Comparison of ENCODE assay signal across 35 cellular contexts in the genomic region with DNA sequence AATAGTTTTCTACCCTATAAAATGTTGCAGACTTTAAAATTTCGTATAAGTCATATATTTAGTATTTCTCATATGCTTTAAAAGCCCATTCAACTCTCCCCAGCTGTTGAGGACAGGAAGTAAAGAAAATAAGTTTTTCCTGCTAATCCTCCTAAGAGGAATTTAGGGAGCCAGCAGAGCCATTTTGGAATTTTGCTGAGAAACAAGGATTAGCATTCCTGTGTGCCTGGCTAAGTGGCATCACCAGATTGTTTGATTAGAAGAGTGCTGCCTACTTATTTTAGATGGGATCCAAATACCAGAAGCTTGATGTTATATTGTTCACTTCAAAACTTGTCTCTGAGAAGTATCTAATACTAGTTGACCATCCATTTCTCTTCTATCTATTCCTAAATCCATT.
"Had no signal": no experiment of that assay in that cellular context is flagged by ENCODE, and none has a peak within 500 bp of the region (broad histone marks: within the 10 kb centered on the region; RNA-seq: fewer than 3 reads in every experiment).

No MANE protein-coding gene starts in this region.

- H3K36me3 ChIP-seq: adrenal gland, brain microvascular endothelial cell, breast epithelium had no signal

- H3K4me3 ChIP-seq: adrenal gland, body of pancreas, breast epithelium had no signal

- H3K36me3 Mint-ChIP-seq: activated CD4-positive, alpha-beta memory T cell treated with anti-CD3 and anti-CD28 coated beads for 36 hours; activated naive CD4-positive, alpha-beta T cell treated with anti-CD3 and anti-CD28 coated beads, Interleukin-2, amount 50 U/mL, for 72 hours; activated naive CD8-positive, alpha-beta T cell treated with anti-CD3 and anti-CD28 coated beads for 36 hours had no signal

- H3K4me1 ChIP-seq: adrenal gland, body of pancreas, breast epithelium had no signal

- DNase-seq: activated B cell treated with CpG ODN at 0.5 μM for 24 hours; activated CD4-positive, alpha-beta memory T cell treated with anti-CD3 and anti-CD28 coated beads for 36 hours; activated CD4-positive, alpha-beta T cell treated with anti-CD3 and anti-CD28 coated beads for 4 hours; activated CD4-positive, alpha-beta T cell treated with anti-CD3 and anti-CD28 coated beads, Interleukin-2, amount 10 ng/mL, durations not matched to agents 24 days and 14 days; activated CD4-positive, alpha-beta T cell treated with anti-CD3 and anti-CD28 coated beads, Interleukin-2, amount 50 U/mL, for 1 hour; activated CD4-positive, alpha-beta T cell treated with anti-CD3 and anti-CD28 coated beads, Interleukin-2, amount 50 U/mL, for 4 hours; activated CD4-positive, CD25-positive, alpha-beta regulatory T cell treated with anti-CD3 and anti-CD28 coated beads, Interleukin-2, amount 50 U/mL, for 72 hours; activated CD8-positive, alpha-beta memory T cell treated with anti-CD3 and anti-CD28 coated beads, Interleukin-2, amount 50 U/mL, for 4 hours; activated CD8-positive, alpha-beta T cell treated with anti-CD3 and anti-CD28 coated beads for 36 hours; activated effector memory CD4-positive, alpha-beta T cell treated with anti-CD3 and anti-CD28 coated beads, Interleukin-2, amount 50 U/mL, for 16 hours; activated gamma-delta T cell treated with Interleukin-2 at 50 U/mL for 16 hours; activated naive CD4-positive, alpha-beta T cell; activated naive CD4-positive, alpha-beta T cell treated with anti-CD3 and anti-CD28 coated beads for 36 hours; activated naive CD4-positive, alpha-beta T cell treated with anti-CD3 and anti-CD28 coated beads, Interleukin-2, amount 50 U/mL, for 16 hours; activated naive CD8-positive, alpha-beta T cell treated with anti-CD3 and anti-CD28 coated beads for 36 hours; activated T-cell treated with anti-CD3 and anti-CD28 coated beads for 4 hours; activated T-cell treated with anti-CD3 and anti-CD28 coated beads, Interleukin-2, amount 50 U/mL, for 1 hour; activated T-cell treated with anti-CD3 and anti-CD28 coated beads, Interleukin-2, amount 50 U/mL, for 4 hours; activated T-cell treated with anti-CD3 and anti-CD28 coated beads, Interleukin-2, amount 50 U/mL, for 72 hours; adrenal gland; amniotic stem cell; aorta; body of pancreas; brain microvascular endothelial cell; central memory CD4-positive, alpha-beta T cell; T-helper 1 cell; T-helper 2 cell; T-helper 9 cell had no signal

- ATAC-seq: activated CD8-positive, alpha-beta T cell treated with anti-CD3 and anti-CD28 coated beads for 36 hours; activated naive CD4-positive, alpha-beta T cell treated with anti-CD3 and anti-CD28 coated beads, Interleukin-2, amount 50 U/mL, for 72 hours; activated T-cell treated with anti-CD3 and anti-CD28 coated beads, Interleukin-2, amount 50 U/mL, for 4 hours; activated T-cell treated with anti-CD3 and anti-CD28 coated beads, Interleukin-2, amount 50 U/mL, for 72 hours; activated T-helper 17 cell treated with anti-CD3 and anti-CD28 coated beads, Interleukin-2, amount 50 U/mL, for 72 hours; body of pancreas had no signal

- H3K27me3 Mint-ChIP-seq: activated B cell treated with CpG ODN at 0.5 μM for 24 hours; activated CD4-positive, alpha-beta memory T cell treated with anti-CD3 and anti-CD28 coated beads for 36 hours; activated CD4-positive, alpha-beta T cell treated with anti-CD3 and anti-CD28 coated beads, Interleukin-2, amount 10 ng/mL, durations not matched to agents 24 days and 14 days; activated T-helper 17 cell treated with anti-CD3 and anti-CD28 coated beads, Interleukin-2, amount 50 U/mL, for 72 hours had no signal

- H3K27me3 ChIP-seq: adrenal gland, body of pancreas, brain microvascular endothelial cell, breast epithelium had no signal

- H3K27ac Mint-ChIP-seq: activated B cell treated with CpG ODN at 0.5 μM for 24 hours; activated CD4-positive, alpha-beta memory T cell treated with anti-CD3 and anti-CD28 coated beads for 36 hours; activated CD4-positive, alpha-beta T cell treated with anti-CD3 and anti-CD28 coated beads, Interleukin-2, amount 10 ng/mL, durations not matched to agents 24 days and 14 days; activated CD8-positive, alpha-beta T cell treated with anti-CD3 and anti-CD28 coated beads for 36 hours; activated naive CD4-positive, alpha-beta T cell treated with anti-CD3 and anti-CD28 coated beads for 36 hours; activated naive CD4-positive, alpha-beta T cell treated with anti-CD3 and anti-CD28 coated beads, Interleukin-2, amount 50 U/mL, for 72 hours; activated naive CD8-positive, alpha-beta T cell treated with anti-CD3 and anti-CD28 coated beads for 36 hours; activated T-cell treated with anti-CD3 and anti-CD28 coated beads, Interleukin-2, amount 50 U/mL, for 72 hours; activated T-helper 1 cell treated with anti-CD3 and anti-CD28 coated beads, Interleukin-12 subunit alpha, Interleukin-12 subunit beta, Interleukin-2, Interleukin-4 antibody, amounts not matched to agents 30 ng/mL and 10 ng/mL and 1 ng/mL, durations not matched to agents 14 hours and 24 hours and 36 hours; activated T-helper 17 cell treated with anti-CD3 and anti-CD28 coated beads, Interleukin-2, amount 50 U/mL, for 72 hours; T-helper 1 cell treated with Interleukin-12 subunit alpha and Interleukin-12 subunit beta and Interleukin-4 antibody, amounts not matched to agents 30 μg/mL and 1 μg/mL, for 36 hours; T-helper 2 cell treated with Interferon-gamma antibody and Interleukin-4, amounts not matched to agents 5 μg/mL and 100 μg/mL, for 36 hours had no signal

- H3K27ac ChIP-seq: adrenal gland, body of pancreas, brain microvascular endothelial cell, breast epithelium, VCaP had no signal

- H3K9me3 Mint-ChIP-seq: activated B cell treated with CpG ODN at 0.5 μM for 24 hours; activated CD4-positive, alpha-beta memory T cell treated with anti-CD3 and anti-CD28 coated beads for 36 hours; activated CD4-positive, alpha-beta T cell treated with anti-CD3 and anti-CD28 coated beads, Interleukin-2, amount 10 ng/mL, durations not matched to agents 24 days and 14 days; activated CD8-positive, alpha-beta T cell treated with anti-CD3 and anti-CD28 coated beads for 36 hours; activated naive CD4-positive, alpha-beta T cell treated with anti-CD3 and anti-CD28 coated beads for 36 hours; activated naive CD8-positive, alpha-beta T cell treated with anti-CD3 and anti-CD28 coated beads for 36 hours; activated T-cell treated with anti-CD3 and anti-CD28 coated beads, Interleukin-2, amount 50 U/mL, for 4 hours; activated T-cell treated with anti-CD3 and anti-CD28 coated beads, Interleukin-2, amount 50 U/mL, for 72 hours; activated T-helper 1 cell treated with anti-CD3 and anti-CD28 coated beads, Interleukin-12 subunit alpha, Interleukin-12 subunit beta, Interleukin-2, Interleukin-4 antibody, amounts not matched to agents 30 ng/mL and 10 ng/mL and 1 ng/mL, durations not matched to agents 14 hours and 24 hours and 36 hours; activated T-helper 17 cell treated with anti-CD3 and anti-CD28 coated beads, Interleukin-2, amount 50 U/mL, for 72 hours; T-helper 1 cell treated with Interleukin-12 subunit alpha and Interleukin-12 subunit beta and Interleukin-4 antibody, amounts not matched to agents 30 μg/mL and 1 μg/mL, for 36 hours; T-helper 2 cell treated with Interferon-gamma antibody and Interleukin-4, amounts not matched to agents 5 μg/mL and 100 μg/mL, for 36 hours had no signal

- H3K9me3 ChIP-seq: adrenal gland, body of pancreas, breast epithelium had no signal

- H3K4me1 Mint-ChIP-seq: activated B cell treated with CpG ODN at 0.5 μM for 24 hours; activated CD4-positive, alpha-beta T cell treated with anti-CD3 and anti-CD28 coated beads, Interleukin-2, amount 10 ng/mL, durations not matched to agents 24 days and 14 days; activated naive CD8-positive, alpha-beta T cell treated with anti-CD3 and anti-CD28 coated beads for 36 hours; activated T-helper 17 cell treated with anti-CD3 and anti-CD28 coated beads, Interleukin-2, amount 50 U/mL, for 72 hours had no signal

- H3K4me3 Mint-ChIP-seq: activated B cell treated with CpG ODN at 0.5 μM for 24 hours; activated CD4-positive, alpha-beta memory T cell treated with anti-CD3 and anti-CD28 coated beads for 36 hours; activated CD4-positive, alpha-beta T cell treated with anti-CD3 and anti-CD28 coated beads, Interleukin-2, amount 10 ng/mL, durations not matched to agents 24 days and 14 days; activated CD8-positive, alpha-beta T cell treated with anti-CD3 and anti-CD28 coated beads for 36 hours; activated naive CD4-positive, alpha-beta T cell treated with anti-CD3 and anti-CD28 coated beads for 36 hours; activated naive CD8-positive, alpha-beta T cell treated with anti-CD3 and anti-CD28 coated beads for 36 hours; activated T-cell treated with anti-CD3 and anti-CD28 coated beads, Interleukin-2, amount 50 U/mL, for 4 hours; activated T-cell treated with anti-CD3 and anti-CD28 coated beads, Interleukin-2, amount 50 U/mL, for 72 hours; activated T-helper 1 cell treated with anti-CD3 and anti-CD28 coated beads, Interleukin-12 subunit alpha, Interleukin-12 subunit beta, Interleukin-2, Interleukin-4 antibody, amounts not matched to agents 30 ng/mL and 10 ng/mL and 1 ng/mL, durations not matched to agents 14 hours and 24 hours and 36 hours; activated T-helper 17 cell treated with anti-CD3 and anti-CD28 coated beads, Interleukin-2, amount 50 U/mL, for 72 hours; T-helper 1 cell treated with Interleukin-12 subunit alpha and Interleukin-12 subunit beta and Interleukin-4 antibody, amounts not matched to agents 30 μg/mL and 1 μg/mL, for 36 hours; T-helper 2 cell treated with Interferon-gamma antibody and Interleukin-4, amounts not matched to agents 5 μg/mL and 100 μg/mL, for 36 hours had no signal
